In the genomic region with DNA sequence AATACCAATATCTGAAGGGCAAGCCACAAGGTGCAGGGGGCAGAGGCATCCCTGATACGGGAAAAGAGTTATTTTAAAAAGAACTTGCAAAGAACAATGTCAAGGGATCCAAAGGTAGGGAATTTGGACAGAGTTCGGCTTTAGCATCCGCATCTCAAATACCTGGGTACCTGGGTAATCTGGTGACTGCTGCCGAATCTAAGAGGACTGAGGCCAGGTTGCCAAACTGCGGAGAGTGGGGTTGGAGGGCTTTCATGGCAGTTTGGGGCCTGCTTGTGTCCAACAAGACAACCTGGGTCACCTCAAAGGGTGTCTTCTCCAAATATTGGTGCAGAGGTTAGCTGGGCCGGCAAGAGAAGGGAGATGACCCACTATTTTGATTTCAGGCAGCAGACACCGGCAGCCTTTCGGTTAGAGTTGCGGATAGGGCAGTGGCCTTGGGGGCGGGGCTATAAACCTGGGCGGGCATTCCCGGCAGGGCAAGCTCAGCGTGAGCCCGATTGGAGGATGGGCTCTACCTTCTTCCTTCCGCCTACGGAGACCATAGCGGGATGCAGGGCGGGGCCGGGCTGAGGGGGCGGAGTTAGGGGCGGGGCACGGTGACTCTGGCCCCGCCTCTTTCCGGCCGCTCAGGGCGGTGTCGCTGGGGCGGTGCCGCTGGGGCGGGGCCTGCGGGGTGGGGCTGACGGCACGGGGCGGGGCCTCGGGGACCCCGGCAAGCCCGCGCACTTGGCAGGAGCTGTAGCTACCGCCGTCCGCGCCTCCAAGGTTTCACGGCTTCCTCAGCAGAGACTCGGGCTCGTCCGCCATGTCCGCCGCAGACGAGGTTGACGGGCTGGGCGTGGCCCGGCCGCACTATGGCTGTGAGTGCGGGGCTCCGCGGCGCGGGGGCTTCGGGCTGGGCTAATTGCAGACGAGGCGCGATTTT, we compare ENCODE assay signal across 8 cellular contexts. TPM values are rescaled to one million over a fixed set of nuclear protein-coding genes. Genes with fewer than 3 reads are reported as not detected.
A peak's percentile ranks its signal among the peaks of the same experiment; 100 is the strongest.
DNase-seq lines count a peak whose midpoint lies in the region; ATAC-seq and TF ChIP-seq lines count a peak whose summit lies in the region.

Gene IQGAP1 (plus strand): TSS at position 709 of the 928 bp plus-strand sequence. CDS start 100 bp downstream, at position 809.

- no peaks in the 10 kb centered on the region for H3K9me3 Mint-ChIP-seq in mesothelial cell of epicardium

- ATAC-seq in GM21381 (IDR thresholded peaks at IDR 0.05; ENCODE audit: unreplicated experiment): peak; percentile 93

- no peaks in the 10 kb centered on the region for H3K27me3 Mint-ChIP-seq in mesothelial cell of epicardium (ENCODE audit: low read depth)

- peak within 1 kb of the TSS; percentile 91 for H3K4me3 ChIP-seq in NT2/D1 (ENCODE audit: insufficient read length, low read depth)

- TF ChIP-seq CTCF in mesothelial cell of epicardium (IDR thresholded peaks at IDR 0.05; ENCODE audit: unreplicated experiment): no peak

- H3K9ac ChIP-seq in NT2/D1 (ENCODE audit: insufficient read length, low read depth): peak within 1 kb of the TSS; percentile 93

- DNase-seq in COR-L47 (lab: John Stamatoyannopoulos, UW) (peak; percentile 95), HUDEP-2 (lab: John Stamatoyannopoulos, UW; ENCODE audit: unreplicated experiment in 76 of 76) (peak in 75 of 76 experiments; percentile 16 to 99 (median 94)), NT2/D1 (ENCODE audit: low read depth, low spot score) (peak; percentile 95), mesothelial cell of epicardium (ENCODE audit: low spot score in 2 of 2, unreplicated experiment in 2 of 2) (peak; percentile 93)
- DNase-seq in activated CD8-positive, alpha-beta memory T cell treated with anti-CD3 and anti-CD28 coated beads, Interleukin-2, amount 50 U/mL, for 1 hour (ENCODE audit: extremely low read depth): peak; percentile 90
- peak; percentile 94 to 95 for DNase-seq in stimulated activated CD8-positive, alpha-beta memory T cell treated with anti-CD3 and anti-CD28 coated beads, Interleukin-15, amount 100 ng/mL, for 48 hours (ENCODE audit: low read depth in 2 of 2)

- peaks cover 36% of the 10 kb centered on the region for H3K4me1 Mint-ChIP-seq in mesothelial cell of epicardium

- peaks cover 23% of the 10 kb centered on the region for H3K36me3 ChIP-seq in NT2/D1 (ENCODE audit: insufficient read depth, insufficient read length, low read length)

- peak within 1 kb of the TSS; percentile 90 for H3K4me3 Mint-ChIP-seq in mesothelial cell of epicardium

- H3K9me3 ChIP-seq in NT2/D1 (ENCODE audit: insufficient read depth, low read length): no peaks in the 10 kb centered on the region

- H3K36me3 Mint-ChIP-seq in mesothelial cell of epicardium: peaks cover 3% of the 10 kb centered on the region

- no peaks in the 10 kb centered on the region for H3K27me3 ChIP-seq in NT2/D1 (ENCODE audit: insufficient read depth, insufficient read length)

- H3K4me1 ChIP-seq in NT2/D1 (ENCODE audit: insufficient read depth, insufficient read length): no peaks in the 10 kb centered on the region

- peak within 1 kb of the TSS; percentile 96 for H3K27ac Mint-ChIP-seq in mesothelial cell of epicardium

- in situ Hi-C loops in endometrial microvascular endothelial cells (cut with HindIII; ENCODE audit: inconsistent ontology term, low pct_unique_long_range_greater_than_20kb, low sequenced_read_pairs): no loop called here

RNA-seq across cellular contexts. Expression of gene IQGAP1, which starts in this region (rescaled TPM):
- total RNA-seq in endometrial microvascular endothelial cells (ENCODE audit: inconsistent ontology term): 213 TPM
- total RNA-seq in mesothelial cell of epicardium: 104 to 110 TPM (median 105 TPM) in 3 replicates

Comparison
In these comparisons a context has a peak if more than half of its experiments do, and no peak if none do; other contexts are left out.
1. Peak in every context shown above with its lines: DNase-seq, ATAC-seq and H3K4me3 ChIP-seq.